15 cellular contexts compared by ENCODE assay signal in the genomic region with DNA sequence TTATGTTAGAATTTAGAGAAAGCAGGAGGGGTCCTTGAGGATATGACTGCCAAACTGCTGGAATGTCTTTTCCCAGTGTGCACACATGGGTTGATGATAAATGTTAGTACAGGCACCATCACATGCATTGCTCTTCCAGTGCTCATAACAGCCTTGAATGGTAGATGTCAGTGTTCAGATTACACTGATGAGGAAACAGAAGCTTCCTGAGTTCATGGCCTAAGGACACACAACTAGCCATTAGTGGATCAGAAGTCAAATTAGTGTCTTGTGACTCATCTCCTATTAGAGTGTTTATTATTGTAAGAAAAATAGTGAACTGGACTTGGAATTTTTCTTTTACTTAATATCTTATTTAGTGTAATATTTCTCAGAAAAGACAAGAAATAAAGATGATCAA.
DNase-seq lines count a peak whose midpoint lies in the region; ATAC-seq and TF ChIP-seq lines count a peak whose summit lies in the region.
"Had no signal": no experiment of that assay in that cellular context is flagged by ENCODE, and none has a peak within 500 bp of the region (broad histone marks: within the 10 kb centered on the region; RNA-seq: fewer than 3 reads in every experiment).

No MANE protein-coding gene starts in this region.

- ATAC-seq in psoas muscle (peak; percentile 92 to 97 (median 95)), GM21381 (IDR thresholded peaks at IDR 0.05; ENCODE audit: unreplicated experiment) (no peak)

- TF ChIP-seq CTCF in fibroblast of lung (conservative IDR thresholded peaks at IDR 0.05 in 1 of 2, IDR thresholded peaks at IDR 0.05 in 1 of 2; ENCODE audit: low read depth in 1 of 2, low read length in 2 of 2), result no peak
- no peak for TF ChIP-seq CTCF in psoas muscle (IDR thresholded peaks at IDR 0.05)
- no peak for TF ChIP-seq CTCF in progenitor cell of endocrine pancreas (IDR thresholded peaks at IDR 0.05; ENCODE audit: unreplicated experiment)

- no peaks in the 10 kb centered on the region for H3K36me3 Mint-ChIP-seq in progenitor cell of endocrine pancreas (ENCODE audit: insufficient read depth)

- peaks cover 20% of the 10 kb centered on the region for H3K4me1 ChIP-seq in GM23248 (ENCODE audit: insufficient read depth)
- H3K4me1 ChIP-seq in SJSA1 (replicated peaks), result peaks cover 26% of the 10 kb centered on the region
- H3K4me1 ChIP-seq in fibroblast of lung (ENCODE audit: control insufficient read depth, extremely low read depth, insufficient read depth, low read length), result peaks cover 5% of the 10 kb centered on the region
- peaks cover 27% of the 10 kb centered on the region for H3K4me1 ChIP-seq in psoas muscle

- no peaks in the 10 kb centered on the region for H3K9me2 ChIP-seq in GM23248 (ENCODE audit: insufficient read depth)

- in situ Hi-C loops in GM23248 (cut with MboI), result no loop called here

- H3K27ac Mint-ChIP-seq in progenitor cell of endocrine pancreas, result no peak overlapping the region
- H3K27ac Mint-ChIP-seq: activated T-helper 2 cell treated with anti-CD3 and anti-CD28 coated beads, Interferon-gamma antibody, Interleukin-2, Interleukin-4, amounts not matched to agents 10 μg/mL and 5 μg/mL and 100 μg/mL, durations not matched to agents 14 hours and 24 hours and 36 hours had no signal

- no peaks in the 10 kb centered on the region for H3K27me3 Mint-ChIP-seq in progenitor cell of endocrine pancreas

- H3K4me1 Mint-ChIP-seq in progenitor cell of endocrine pancreas (ENCODE audit: low read depth), result peaks cover 6% of the 10 kb centered on the region

- H3K9me3 ChIP-seq in GM23248 (ENCODE audit: low read depth) (no peaks in the 10 kb centered on the region), SJSA1 (replicated peaks) (no peaks in the 10 kb centered on the region), fibroblast of lung (ENCODE audit: control insufficient read depth, insufficient read depth, low read depth, low read length) (no peaks in the 10 kb centered on the region), psoas muscle (no peaks in the 10 kb centered on the region)
- H3K9me3 ChIP-seq: neutrophil had no signal

- H3K4me3 ChIP-seq in GM23248, result no peak overlapping the region
- no peak overlapping the region for H3K4me3 ChIP-seq in SJSA1
- no peak overlapping the region for H3K4me3 ChIP-seq in fibroblast of lung (replicated peaks in 1 of 4; ENCODE audit: control extremely low read depth in 1 of 4, insufficient read depth in 1 of 4, low read depth in 3 of 4, low read length in 4 of 4)
- no peak overlapping the region for H3K4me3 ChIP-seq in psoas muscle

- H3K79me2 ChIP-seq in GM23248 (ENCODE audit: insufficient read depth) (no peaks in the 10 kb centered on the region; the same call in 1 of the 2 replicates), fibroblast of lung (ENCODE audit: control insufficient read depth, insufficient read depth, low read length) (no peaks in the 10 kb centered on the region)

- H3K27me3 ChIP-seq in GM23248 (replicated peaks; ENCODE audit: insufficient read depth), result no peaks in the 10 kb centered on the region
- H3K27me3 ChIP-seq in SJSA1 (replicated peaks), result no peaks in the 10 kb centered on the region
- H3K27me3 ChIP-seq in fibroblast of lung (ENCODE audit: control insufficient read depth, insufficient read depth, low read length), result no peaks in the 10 kb centered on the region
- H3K27me3 ChIP-seq in psoas muscle (ENCODE audit: insufficient read depth in 3 of 3, low read length in 2 of 3), result no peaks in the 10 kb centered on the region
- H3K27me3 ChIP-seq: neutrophil had no signal

- no peak overlapping the region for H3K9ac ChIP-seq in GM23248
- H3K9ac ChIP-seq in fibroblast of lung (ENCODE audit: insufficient read depth, low read length), result no peak overlapping the region

- H3K36me3 ChIP-seq in GM23248 (ENCODE audit: low read depth) (no peaks in the 10 kb centered on the region), SJSA1 (no peaks in the 10 kb centered on the region), fibroblast of lung (ENCODE audit: control insufficient read depth, insufficient read depth, low read length) (no peaks in the 10 kb centered on the region), psoas muscle (ENCODE audit: insufficient read depth in 1 of 2, low read depth in 1 of 2) (no peaks in the 10 kb centered on the region)
- H3K36me3 ChIP-seq: neutrophil had no signal

- H3K4me3 Mint-ChIP-seq in progenitor cell of endocrine pancreas (ENCODE audit: low read depth), result no peak overlapping the region

- H3K9me3 Mint-ChIP-seq in progenitor cell of endocrine pancreas (ENCODE audit: low read depth), result no peaks in the 10 kb centered on the region
- H3K9me3 Mint-ChIP-seq: activated T-helper 2 cell treated with anti-CD3 and anti-CD28 coated beads, Interferon-gamma antibody, Interleukin-2, Interleukin-4, amounts not matched to agents 10 μg/mL and 5 μg/mL and 100 μg/mL, durations not matched to agents 14 hours and 24 hours and 36 hours had no signal

- H3K4me2 ChIP-seq in GM23248 (ENCODE audit: unreplicated experiment) (peak overlapping the region; percentile 32), fibroblast of lung (ENCODE audit: extremely low read depth, insufficient read depth, low read length) (no peak overlapping the region)

- intact Hi-C loops in psoas muscle (cut with DNase I), result no loop called here

- DNase-seq in GM23248, result peak; percentile 61
- no peak for DNase-seq in SJSA1 (ENCODE audit: low read depth in 1 of 2, low spot score in 2 of 2)
- peak; percentile 70 to 83 for DNase-seq in fibroblast of lung (ENCODE audit: low read depth in 2 of 2)
- no peak for DNase-seq in psoas muscle
- no peak for DNase-seq in activated CD8-positive, alpha-beta memory T cell treated with anti-CD3 and anti-CD28 coated beads, Interleukin-2, amount 50 U/mL, for 48 hours
- no peak for DNase-seq in C1 segment of cervical spinal cord (lab: John Stamatoyannopoulos, UW)
- DNase-seq in progenitor cell of endocrine pancreas (ENCODE audit: low spot score, unreplicated experiment), result no peak
- DNase-seq: activated CD4-positive, CD25-positive, alpha-beta regulatory T cell; NCI-H187 treated with DMSO at 0.1 percent for 48 hours; RPMI8226; stimulated activated CD4-positive, alpha-beta T cell treated with anti-CD3 and anti-CD28 coated beads, Interleukin-4, amount 100 ng/mL, for 4 hours; substantia nigra had no signal

- H2AFZ ChIP-seq in GM23248 (no peak overlapping the region), fibroblast of lung (ENCODE audit: low read length) (no peak overlapping the region)

- H4K20me1 ChIP-seq in GM23248 (ENCODE audit: insufficient read depth) (no peaks in the 10 kb centered on the region), fibroblast of lung (ENCODE audit: control insufficient read depth, extremely low read depth, insufficient read depth, low read length) (no peaks in the 10 kb centered on the region)

- H3K27ac ChIP-seq in GM23248 (peak overlapping the region; percentile 51), SJSA1 (peak overlapping the region; percentile 44), fibroblast of lung (ENCODE audit: insufficient read depth, low read length) (no peak overlapping the region), psoas muscle (peak overlapping the region; percentile 61)
- H3K27ac ChIP-seq: neutrophil had no signal

- peaks cover 22% of the 10 kb centered on the region for H3F3A ChIP-seq in GM23248 (ENCODE audit: insufficient read depth)

Comparison
In these comparisons a context has a peak if more than half of its experiments do, and no peak if none do; other contexts are left out.
1. DNase-seq: peak in GM23248 (single experiment) and fibroblast of lung (2 of 2); none in SJSA1 (0 of 2), psoas muscle (0 of 2), activated CD8-positive, alpha-beta memory T cell treated with anti-CD3 and anti-CD28 coated beads, Interleukin-2, amount 50 U/mL, for 48 hours (single experiment), C1 segment of cervical spinal cord (0 of 14) and progenitor cell of endocrine pancreas (single experiment).